8 cellular contexts compared by ENCODE assay signal in genomic region chr9:34328983-34329832, GRCh38. TPM values are rescaled to one million over a fixed set of nuclear protein-coding genes. Genes with fewer than 3 reads are reported as not detected.
DNase-seq lines count a peak whose midpoint lies in the region; ATAC-seq lines count a peak whose summit lies in the region.

KIF24 (minus strand) TSS chr9:34329268; CDS start chr9:34311346, 17,922 bp downstream.
NUDT2 (plus strand) TSS chr9:34329569; CDS start chr9:34339040, 9,471 bp downstream.

- H3K4me1 ChIP-seq in effector memory CD4-positive, alpha-beta T cell (ENCODE audit: control insufficient read depth, insufficient read depth, low read length, poor library complexity, severe bottlenecking), result no peaks in the 10 kb centered on the region

- H3K27ac ChIP-seq in effector memory CD4-positive, alpha-beta T cell (ENCODE audit: insufficient read depth, low read length, poor library complexity, severe bottlenecking), result peak within 1 kb of the TSS; percentile 87

- H3K9me3 ChIP-seq in effector memory CD4-positive, alpha-beta T cell (ENCODE audit: control insufficient read depth, low read length), result no peaks in the 10 kb centered on the region

- DNase-seq in COLO829 (ENCODE audit: low spot score) (peak; percentile 98), HT-29 (ENCODE audit: low spot score) (peak; percentile 99), lung microvascular endothelial cell (ENCODE audit: low read depth in 2 of 2) (peak; percentile 100)
- DNase-seq in NK-92 treated with Interleukin-12 subunit alpha and Interleukin-12 subunit beta, amount 100 ng/mL, for 24 hours (lab: John Stamatoyannopoulos, UW), result peak; percentile 96
- peak; percentile 89 to 94 for DNase-seq in activated CD8-positive, alpha-beta memory T cell treated with anti-CD3 and anti-CD28 coated beads for 4 hours (ENCODE audit: low read depth in 2 of 2)
- DNase-seq in effector memory CD4-positive, alpha-beta T cell, result peak; percentile 93 to 95 (median 94)
- DNase-seq in stimulated activated CD4-positive, alpha-beta T cell treated with anti-CD3 and anti-CD28 coated beads, TNF-alpha, amount 100 ng/mL, for 4 hours (ENCODE audit: low read depth in 3 of 3), result peak; percentile 80 to 90 (median 88)

- no peaks in the 10 kb centered on the region for H3K27me3 ChIP-seq in effector memory CD4-positive, alpha-beta T cell (replicated peaks; ENCODE audit: control insufficient read depth, insufficient read depth, low read length, poor library complexity, severe bottlenecking)

- peak within 1 kb of the TSS; percentile 79 for H3K4me3 ChIP-seq in effector memory CD4-positive, alpha-beta T cell (ENCODE audit: insufficient read depth, low read depth, low read length, poor library complexity, severe bottlenecking)

- peak; percentile 94 for ATAC-seq in GM21360 (IDR thresholded peaks at IDR 0.05; ENCODE audit: unreplicated experiment)

- no peaks in the 10 kb centered on the region for H3K36me3 ChIP-seq in effector memory CD4-positive, alpha-beta T cell (ENCODE audit: control insufficient read depth, insufficient read depth, low read length)

RNA-seq across cellular contexts. Expression of gene KIF24, which starts in this region (rescaled TPM):
- 8.0 and 8.4 TPM in 2 replicates for total RNA-seq in HT-29 (2014; rRNA removed; shearing (Covaris generic))
- 0.40 and 1.1 TPM in 2 replicates for total RNA-seq in lung microvascular endothelial cell

RNA-seq across cellular contexts. Expression of gene NUDT2, which starts in this region (rescaled TPM):
- total RNA-seq in HT-29 (2014; rRNA removed; shearing (Covaris generic)), result 15.9 and 16.4 TPM in 2 replicates
- 30.9 and 38.3 TPM in 2 replicates for total RNA-seq in lung microvascular endothelial cell

Comparison
In these comparisons a context has a peak if more than half of its experiments do, and no peak if none do; other contexts are left out.
1. Peak in every context shown above with its lines: DNase-seq, ATAC-seq, H3K4me3 ChIP-seq and H3K27ac ChIP-seq.